In the genomic region with DNA sequence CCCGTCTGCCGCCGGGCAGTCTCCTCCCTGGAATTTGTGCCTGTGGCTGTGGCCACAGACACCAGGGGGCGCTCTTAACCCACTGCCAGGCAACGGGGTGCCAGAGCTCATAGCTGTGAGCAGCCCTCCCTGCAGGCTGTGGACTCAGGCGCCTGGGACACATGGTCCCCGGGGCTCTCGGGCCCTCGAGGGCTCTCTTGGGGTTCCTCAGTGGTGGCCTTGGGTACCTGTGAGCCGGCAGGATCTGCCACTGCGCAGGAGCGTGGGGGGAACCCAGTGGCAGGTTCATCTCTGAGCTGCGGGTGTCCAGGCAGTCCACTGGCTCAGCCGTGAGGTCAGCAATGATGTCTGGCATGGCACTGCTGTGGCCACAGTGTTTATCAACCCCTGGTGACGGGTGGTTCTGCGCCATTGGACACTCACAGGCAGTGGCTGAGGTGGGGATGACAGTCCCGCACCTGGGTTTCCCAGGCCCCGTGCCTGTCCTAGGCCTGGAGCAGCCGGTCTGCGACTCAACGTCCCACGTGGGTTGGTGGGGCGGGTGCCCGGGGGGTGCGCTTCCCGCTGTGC, we compare ENCODE assay signal across 9 cellular contexts. TPM values are rescaled to one million over a fixed set of nuclear protein-coding genes. Genes with fewer than 3 reads are reported as not detected.
A peak's percentile ranks its signal among the peaks of the same experiment; 100 is the strongest.
DNase-seq lines count a peak whose midpoint lies in the region; ATAC-seq, FAIRE-seq and TF ChIP-seq lines count a peak whose summit lies in the region.
"Had no signal": no experiment of that assay in that cellular context is flagged by ENCODE, and none has a peak within 500 bp of the region (broad histone marks: within the 10 kb centered on the region; RNA-seq: fewer than 3 reads in every experiment).

No MANE protein-coding gene starts in this region.

- peaks cover 0 to 5% (median 4%) of the 10 kb centered on the region in 4 donors for H3K4me1 Mint-ChIP-seq in CD4-positive, CD25-positive, alpha-beta regulatory T cell
- peaks cover 2% of the 10 kb centered on the region for H3K4me1 Mint-ChIP-seq in nephron
- H3K4me1 Mint-ChIP-seq in stimulated activated naive CD8-positive, alpha-beta T cell treated with anti-CD3 and anti-CD28 coated beads, Interleukin-15, amount 100 ng/mL, for 72 hours: peaks cover 13% of the 10 kb centered on the region

- peak; percentile 40 for FAIRE-seq in endothelial cell of umbilical vein (lab: Jason Lieb, UNC)

- POLR2A ChIA-PET in endothelial cell of umbilical vein (lab: Charles Lee): no interaction called here

- H3K27ac ChIP-seq in CD4-positive, CD25-positive, alpha-beta regulatory T cell (ENCODE audit: insufficient read depth, low read length, poor library complexity, severe bottlenecking): no peak overlapping the region
- no peak overlapping the region for H3K27ac ChIP-seq in endothelial cell of umbilical vein (ENCODE audit: insufficient read depth, low read depth, low read length)

- H3K9me1 ChIP-seq in endothelial cell of umbilical vein (replicated peaks; ENCODE audit: control insufficient read depth, extremely low read depth, insufficient read depth, low read length): no peaks in the 10 kb centered on the region

- H3K4me2 ChIP-seq in endothelial cell of umbilical vein (ENCODE audit: insufficient read depth, low read length): no peak overlapping the region

- peaks cover 8% of the 10 kb centered on the region for H3K36me3 Mint-ChIP-seq in CD4-positive, CD25-positive, alpha-beta regulatory T cell
- H3K36me3 Mint-ChIP-seq in nephron (ENCODE audit: low read depth): peaks cover 38% of the 10 kb centered on the region

- H3K36me3 ChIP-seq in CD4-positive, CD25-positive, alpha-beta regulatory T cell (ENCODE audit: control insufficient read depth, insufficient read depth, low read length): peaks cover 8% of the 10 kb centered on the region
- peaks cover 8 to 22% of the 10 kb centered on the region in 2 experiments for H3K36me3 ChIP-seq in endothelial cell of umbilical vein (ENCODE audit: control insufficient read depth in 2 of 2, extremely low read depth in 1 of 2, insufficient read depth in 2 of 2, low read length in 2 of 2)

- CTCF ChIA-PET in endothelial cell of umbilical vein (lab: Charles Lee): interaction anchor here (0.7 to 2.7 kb wide), 17 partner anchors 9 to 244 kb away, joined by 3 to 35 read pairs (median 6); a partner anchor contains a TSS

- H3K4me1 ChIP-seq in CD4-positive, CD25-positive, alpha-beta regulatory T cell (ENCODE audit: control insufficient read depth, insufficient read depth, low read length, poor library complexity, severe bottlenecking): no peaks in the 10 kb centered on the region
- no peaks in the 10 kb centered on the region for H3K4me1 ChIP-seq in endothelial cell of umbilical vein (ENCODE audit: control insufficient read depth, extremely low read depth, insufficient read depth, low read length)

- H4K20me1 ChIP-seq in endothelial cell of umbilical vein (replicated peaks; ENCODE audit: control insufficient read depth, extremely low read depth, insufficient read depth, low read length): peaks cover 3% of the 10 kb centered on the region

- ATAC-seq in CD4-positive, CD25-positive, alpha-beta regulatory T cell (ENCODE audit: low read depth in 2 of 2): peak; percentile 79 to 87
- peak; percentile 49 for ATAC-seq in GM21576 (IDR thresholded peaks at IDR 0.05; ENCODE audit: unreplicated experiment)
- ATAC-seq in stimulated activated naive CD8-positive, alpha-beta T cell treated with anti-CD3 and anti-CD28 coated beads, Interleukin-15, amount 100 ng/mL, for 72 hours: peak; percentile 93
- no peak for ATAC-seq in GM21423 (IDR thresholded peaks at IDR 0.05; ENCODE audit: unreplicated experiment)

- no peak overlapping the region for H3K9ac ChIP-seq in endothelial cell of umbilical vein (replicated peaks; ENCODE audit: extremely low read depth, insufficient read depth, low read length)

- no peak for TF ChIP-seq POLR2A in endothelial cell of umbilical vein (IDR thresholded peaks at IDR 0.05; ENCODE audit: low read depth, low read length)

- no peak overlapping the region for H2AFZ ChIP-seq in endothelial cell of umbilical vein (ENCODE audit: low read depth, low read length)

- no peaks in the 10 kb centered on the region for H3K27me3 ChIP-seq in CD4-positive, CD25-positive, alpha-beta regulatory T cell (ENCODE audit: control insufficient read depth, insufficient read depth, low read length)
- H3K27me3 ChIP-seq in endothelial cell of umbilical vein (ENCODE audit: control insufficient read depth in 2 of 2, insufficient read depth in 2 of 2, low read length in 2 of 2): no peaks in the 10 kb centered on the region

- TF ChIP-seq CTCF in endothelial cell of umbilical vein (IDR thresholded peaks at IDR 0.05; ENCODE audit: extremely low read depth in 1 of 2, insufficient read depth in 1 of 2, low read depth in 1 of 2, low read length in 2 of 2) (peak; percentile 77 to 93), nephron (IDR thresholded peaks at IDR 0.05; ENCODE audit: unreplicated experiment in 3 of 3) (peak; percentile 70 to 77 (median 71))

- no peaks in the 10 kb centered on the region for H3K27me3 Mint-ChIP-seq in CD4-positive, CD25-positive, alpha-beta regulatory T cell
- no peaks in the 10 kb centered on the region for H3K27me3 Mint-ChIP-seq in nephron (ENCODE audit: low read depth)
- H3K27me3 Mint-ChIP-seq in stimulated activated naive CD8-positive, alpha-beta T cell treated with anti-CD3 and anti-CD28 coated beads, Interleukin-15, amount 100 ng/mL, for 72 hours: no peaks in the 10 kb centered on the region
- H3K27me3 Mint-ChIP-seq: stimulated activated naive CD8-positive, alpha-beta T cell treated with anti-CD3 and anti-CD28 coated beads, Interleukin-15, Interleukin-2, amounts not matched to agents 100 ng/mL and 50 ng/mL, for 24 hours had no signal

- H3K27ac Mint-ChIP-seq in CD4-positive, CD25-positive, alpha-beta regulatory T cell: no peak overlapping the region
- H3K27ac Mint-ChIP-seq in nephron: no peak overlapping the region
- no peak overlapping the region for H3K27ac Mint-ChIP-seq in stimulated activated naive CD8-positive, alpha-beta T cell treated with anti-CD3 and anti-CD28 coated beads, Interleukin-15, amount 100 ng/mL, for 72 hours
- H3K27ac Mint-ChIP-seq: stimulated activated naive CD8-positive, alpha-beta T cell treated with anti-CD3 and anti-CD28 coated beads, Interleukin-15, Interleukin-2, amounts not matched to agents 100 ng/mL and 50 ng/mL, for 24 hours had no signal

- peak; percentile 54 to 69 (median 69) for DNase-seq in CD4-positive, CD25-positive, alpha-beta regulatory T cell
- DNase-seq in NCI-H748 treated with DMSO at 0.1 percent for 48 hours (lab: John Stamatoyannopoulos, UW) (peak; percentile 0), endothelial cell of umbilical vein (ENCODE audit: low read depth, low spot score) (peak; percentile 52)
- DNase-seq in activated CD8-positive, alpha-beta memory T cell treated with anti-CD3 and anti-CD28 coated beads for 24 hours: peak; percentile 92
- DNase-seq in stimulated activated naive CD8-positive, alpha-beta T cell treated with anti-CD3 and anti-CD28 coated beads, Interleukin-15, amount 100 ng/mL, for 72 hours: peak; percentile 74 to 78

- no peaks in the 10 kb centered on the region for H3K79me2 ChIP-seq in endothelial cell of umbilical vein (ENCODE audit: control insufficient read depth, insufficient read depth, low read length)

- no peak overlapping the region for H3K4me3 Mint-ChIP-seq in CD4-positive, CD25-positive, alpha-beta regulatory T cell
- H3K4me3 Mint-ChIP-seq in nephron: no peak overlapping the region
- H3K4me3 Mint-ChIP-seq in stimulated activated naive CD8-positive, alpha-beta T cell treated with anti-CD3 and anti-CD28 coated beads, Interleukin-15, amount 100 ng/mL, for 72 hours: no peak overlapping the region
- H3K4me3 Mint-ChIP-seq: stimulated activated naive CD8-positive, alpha-beta T cell treated with anti-CD3 and anti-CD28 coated beads, Interleukin-15, Interleukin-2, amounts not matched to agents 100 ng/mL and 50 ng/mL, for 24 hours had no signal

- intact Hi-C loops in endothelial cell of umbilical vein (cut with micrococcal nuclease): loop anchor here (5.0 kb wide), 1 partner anchor 244 kb away; a partner anchor contains a TSS

- no peaks in the 10 kb centered on the region for H3K9me3 Mint-ChIP-seq in CD4-positive, CD25-positive, alpha-beta regulatory T cell
- H3K9me3 Mint-ChIP-seq in nephron: no peaks in the 10 kb centered on the region
- no peaks in the 10 kb centered on the region for H3K9me3 Mint-ChIP-seq in stimulated activated naive CD8-positive, alpha-beta T cell treated with anti-CD3 and anti-CD28 coated beads, Interleukin-15, amount 100 ng/mL, for 72 hours
- H3K9me3 Mint-ChIP-seq: stimulated activated naive CD8-positive, alpha-beta T cell treated with anti-CD3 and anti-CD28 coated beads, Interleukin-15, Interleukin-2, amounts not matched to agents 100 ng/mL and 50 ng/mL, for 24 hours had no signal

- H3K9me3 ChIP-seq in CD4-positive, CD25-positive, alpha-beta regulatory T cell (ENCODE audit: control insufficient read depth in 2 of 2, low read length in 2 of 2): no peaks in the 10 kb centered on the region
- H3K9me3 ChIP-seq in endothelial cell of umbilical vein (replicated peaks; ENCODE audit: control insufficient read depth, insufficient read depth, low read length): no peaks in the 10 kb centered on the region

- H3K4me3 ChIP-seq in CD4-positive, CD25-positive, alpha-beta regulatory T cell (ENCODE audit: low read depth, low read length): no peak overlapping the region
- H3K4me3 ChIP-seq in endothelial cell of umbilical vein (replicated peaks in 1 of 3; ENCODE audit: insufficient read depth in 1 of 3, low read depth in 1 of 3, low read length in 3 of 3): no peak overlapping the region

- dilution Hi-C loops in endothelial cell of umbilical vein (cut with MboI; ENCODE audit: extremely low pct_ligation_motif_present, low sequenced_read_pairs): no loop called here

- BruUV-seq in endothelial cell of umbilical vein (replicated peaks; lab: Mats Ljungman, UMichigan): no TSS peak

RNA-seq across cellular contexts. Expression of a gene that starts 37.2 kb away (rescaled TPM):
- 71.8 TPM for total RNA-seq in CD4-positive, CD25-positive, alpha-beta regulatory T cell
- polyA plus RNA-seq in CD4-positive, CD25-positive, alpha-beta regulatory T cell: 1 to 10 TPM; 3.2 to 6.1 (median 4.6) TPM
- total RNA-seq in endothelial cell of umbilical vein: 69.2 and 70.2 TPM in 2 replicates
- 91.8 and 95.3 TPM in 2 replicates for polyA plus RNA-seq in endothelial cell of umbilical vein
- polyA plus RNA-seq in endothelial cell of umbilical vein (2011; cell fraction: cytosol; rRNA removed): 53.0 and 64.5 TPM in 2 replicates
- 376 and 396 TPM in 2 replicates for polyA plus RNA-seq in endothelial cell of umbilical vein (2011; cell fraction: nucleus; rRNA removed)
- polyA plus RNA-seq in endothelial cell of umbilical vein (2012): 42.1 and 58.2 TPM in 2 replicates
- polyA minus RNA-seq in endothelial cell of umbilical vein: 80.4 and 109 TPM in 2 replicates
- 18.2 TPM for polyA minus RNA-seq in endothelial cell of umbilical vein (2011; cell fraction: cytosol; rRNA and poly(A)+ RNA removed)
- 85.7 and 100 TPM in 2 replicates for polyA minus RNA-seq in endothelial cell of umbilical vein (2011; cell fraction: nucleus; rRNA and poly(A)+ RNA removed)

RNA-seq across cellular contexts. Expression of a gene that starts 53.9 kb away (rescaled TPM):
- total RNA-seq in CD4-positive, CD25-positive, alpha-beta regulatory T cell: 2.6 TPM
- under 1 TPM; 0.32 to 0.84 (median 0.59) TPM for polyA plus RNA-seq in CD4-positive, CD25-positive, alpha-beta regulatory T cell
- 5.0 and 11.5 TPM in 2 replicates for total RNA-seq in endothelial cell of umbilical vein
- polyA plus RNA-seq in endothelial cell of umbilical vein: 4.2 and 4.6 TPM in 2 replicates
- polyA plus RNA-seq in endothelial cell of umbilical vein (2011; cell fraction: cytosol; rRNA removed): 1.2 and 2.0 TPM in 2 replicates
- polyA plus RNA-seq in endothelial cell of umbilical vein (2011; cell fraction: nucleus; rRNA removed): 6.6 and 9.1 TPM in 2 replicates
- 1.3 and 1.5 TPM in 2 replicates for polyA plus RNA-seq in endothelial cell of umbilical vein (2012)
- 1.1 and 2.0 TPM in 2 replicates for polyA minus RNA-seq in endothelial cell of umbilical vein
- polyA minus RNA-seq in endothelial cell of umbilical vein (2011; cell fraction: cytosol; rRNA and poly(A)+ RNA removed): not detected
- polyA minus RNA-seq in endothelial cell of umbilical vein (2011; cell fraction: nucleus; rRNA and poly(A)+ RNA removed): 2.0 and 3.1 TPM in 2 replicates

Comparison
In these comparisons a context has a peak if more than half of its experiments do, and no peak if none do; other contexts are left out.
1. DNase-seq: peak in every context shown above with its lines; median percentile 92 in activated CD8-positive, alpha-beta memory T cell treated with anti-CD3 and anti-CD28 coated beads for 24 hours; 76 in stimulated activated naive CD8-positive, alpha-beta T cell treated with anti-CD3 and anti-CD28 coated beads, Interleukin-15, amount 100 ng/mL, for 72 hours; 69 in CD4-positive, CD25-positive, alpha-beta regulatory T cell; 52 in endothelial cell of umbilical vein; 0 in NCI-H748 treated with DMSO at 0.1 percent for 48 hours.